8 cellular contexts compared by ENCODE assay signal in genomic region chr17:740240-741055, GRCh38. TPM values are rescaled to one million over a fixed set of nuclear protein-coding genes. Genes with fewer than 3 reads are reported as not detected.
DNase-seq lines count a peak whose midpoint lies in the region; ATAC-seq and TF ChIP-seq lines count a peak whose summit lies in the region.

No MANE protein-coding gene starts in this region.

- peaks cover 54% of the 10 kb centered on the region for H3K36me3 ChIP-seq in right atrium auricular region
- peaks cover 45% of the 10 kb centered on the region for H3K36me3 ChIP-seq in mammary epithelial cell (ENCODE audit: insufficient read depth, low read length)

- DNase-seq in left ventricle myocardium superior (no peak), right atrium auricular region (ENCODE audit: low spot score) (no peak), NCI-H1092 treated with DMSO at 0.1 percent for 48 hours (lab: John Stamatoyannopoulos, UW) (no peak), dermis blood vessel endothelial cell (no peak), mammary epithelial cell (no peak)
- peak; percentile 54 to 66 for DNase-seq in activated T-cell treated with anti-CD3 and anti-CD28 coated beads, Interleukin-2, amount 50 U/mL, for 48 hours
- DNase-seq in stimulated activated CD4-positive, alpha-beta T cell treated with anti-CD3 and anti-CD28 coated beads, Interleukin-15, amount 100 ng/mL, for 24 hours = peak; percentile 51

- CTCF ChIA-PET in mammary epithelial cell (lab: Charles Lee; ENCODE audit: low non-redundant PET) = no interaction called here

- dilution Hi-C loops in mammary epithelial cell (cut with HindIII; ENCODE audit: low sequenced_read_pairs) = no loop called here

- no peak overlapping the region for H3K4me2 ChIP-seq in mammary epithelial cell (ENCODE audit: insufficient read depth, low read depth, low read length)

- BruUV-seq in mammary epithelial cell (replicated peaks; lab: Mats Ljungman, UMichigan) = no TSS peak

- H3K4me3 ChIP-seq in right atrium auricular region (no peak overlapping the region), mammary epithelial cell (replicated peaks in 1 of 3; ENCODE audit: insufficient read depth in 1 of 3, low read depth in 2 of 3, low read length in 3 of 3) (no peak overlapping the region)

- H3K27ac ChIP-seq in right atrium auricular region (no peak overlapping the region), mammary epithelial cell (ENCODE audit: insufficient read depth, low read depth, low read length) (no peak overlapping the region)

- H3K79me2 ChIP-seq in mammary epithelial cell (ENCODE audit: insufficient read depth, low read length) = peaks cover 82% of the 10 kb centered on the region

- TF ChIP-seq CTCF in right atrium auricular region (IDR thresholded peaks at IDR 0.05) = no peak
- no peak for TF ChIP-seq CTCF in mammary epithelial cell (conservative IDR thresholded peaks at IDR 0.05 in 1 of 2, IDR thresholded peaks at IDR 0.05 in 1 of 2; ENCODE audit: extremely low read depth in 1 of 2, insufficient read depth in 1 of 2, low read depth in 1 of 2, low read length in 2 of 2)

- H4K20me1 ChIP-seq in mammary epithelial cell (ENCODE audit: insufficient read depth, low read length) = no peaks in the 10 kb centered on the region

- ATAC-seq in left ventricle myocardium superior = peak; percentile 20
- peak; percentile 66 for ATAC-seq in HG03378 (IDR thresholded peaks at IDR 0.05; ENCODE audit: unreplicated experiment)

- H3K27me3 ChIP-seq in right atrium auricular region = no peaks in the 10 kb centered on the region
- no peaks in the 10 kb centered on the region for H3K27me3 ChIP-seq in mammary epithelial cell (ENCODE audit: insufficient read depth, low read length)

- intact Hi-C loops in left ventricle myocardium superior (cut with micrococcal nuclease) (no loop called here), mammary epithelial cell (cut with micrococcal nuclease) (no loop called here)

- no peaks in the 10 kb centered on the region for H3K9me3 ChIP-seq in right atrium auricular region
- H3K9me3 ChIP-seq in mammary epithelial cell (replicated peaks; ENCODE audit: insufficient read depth, low read length) = no peaks in the 10 kb centered on the region

- in situ Hi-C loops in mammary epithelial cell (cut with MboI; ENCODE audit: low sequenced_read_pairs in 2 of 2) = no loop called here

- no peak overlapping the region for H3K9ac ChIP-seq in mammary epithelial cell (ENCODE audit: insufficient read depth, low read length)

- H2AFZ ChIP-seq in mammary epithelial cell (ENCODE audit: low read depth, low read length) = no peak overlapping the region

- WGBS in mammary epithelial cell (ENCODE audit: low coverage, missing lambda C conversion rate) = 82% methylated on average over 18 of the region's 19 CpGs

- H3K4me1 ChIP-seq in right atrium auricular region = no peaks in the 10 kb centered on the region
- peaks cover 9% of the 10 kb centered on the region for H3K4me1 ChIP-seq in mammary epithelial cell (ENCODE audit: insufficient read depth, low read length)

RNA-seq across cellular contexts. Expression of gene TLCD3A, which starts 8.1 kb away (rescaled TPM):
- total RNA-seq in left ventricle myocardium superior = 2.3 TPM
- total RNA-seq in right atrium auricular region = 1 to 10 TPM; 1.5 to 4.8 TPM
- 17.0 and 17.9 TPM in 2 replicates for total RNA-seq in dermis blood vessel endothelial cell
- 10 to 100 TPM; 24.2 to 41.1 TPM for total RNA-seq in mammary epithelial cell
- polyA plus RNA-seq in mammary epithelial cell = 62.5 TPM
- 86.8 TPM for polyA minus RNA-seq in mammary epithelial cell

RNA-seq across cellular contexts. Expression of gene GEMIN4, which starts 11.6 kb away (rescaled TPM):
- total RNA-seq in left ventricle myocardium superior (14.1 TPM), right atrium auricular region (10 to 100 TPM in 1 of 2 donors, 1 to 10 TPM in 1; 8.2 to 19.7 TPM), dermis blood vessel endothelial cell (12.9 and 18.3 TPM in 2 replicates), mammary epithelial cell (10 to 100 TPM; 17.0 to 31.4 TPM)
- polyA plus RNA-seq in mammary epithelial cell = 31.1 TPM
- polyA minus RNA-seq in mammary epithelial cell = 102 TPM

RNA-seq across cellular contexts. Expression of gene VPS53, which starts 25.8 kb away (rescaled TPM):
- total RNA-seq in left ventricle myocardium superior = 35.4 TPM
- 10 to 100 TPM; 11.3 to 17.9 TPM for total RNA-seq in right atrium auricular region
- total RNA-seq in dermis blood vessel endothelial cell = 15.0 and 19.0 TPM in 2 replicates
- 100 to 1,000 TPM in 1 of 2 donors, 10 to 100 TPM in 1; 48.3 to 112 TPM for total RNA-seq in mammary epithelial cell
- polyA plus RNA-seq in mammary epithelial cell = 30.6 TPM
- polyA minus RNA-seq in mammary epithelial cell = 221 TPM

RNA-seq across cellular contexts. Expression of gene GLOD4, which starts 41.6 kb away (rescaled TPM):
- total RNA-seq in left ventricle myocardium superior (29.9 TPM), right atrium auricular region (10 to 100 TPM; 37.3 to 49.5 TPM), dermis blood vessel endothelial cell (61.8 and 165 TPM in 2 replicates), mammary epithelial cell (10 to 100 TPM; 33.3 to 62.7 TPM)
- polyA plus RNA-seq in mammary epithelial cell = 37.9 TPM
- 25.1 TPM for polyA minus RNA-seq in mammary epithelial cell

RNA-seq across cellular contexts. Expression of gene MRM3, which starts 41.7 kb away (rescaled TPM):
- total RNA-seq in left ventricle myocardium superior (22.4 TPM), right atrium auricular region (10 to 100 TPM; 15.4 to 21.8 TPM), dermis blood vessel endothelial cell (20.1 and 24.4 TPM in 2 replicates), mammary epithelial cell (10 to 100 TPM; 14.6 to 15.3 TPM)
- 11.8 TPM for polyA plus RNA-seq in mammary epithelial cell
- 2.7 TPM for polyA minus RNA-seq in mammary epithelial cell

Comparison
In these comparisons a context has a peak if more than half of its experiments do, and no peak if none do; other contexts are left out.
1. DNase-seq: peak in activated T-cell treated with anti-CD3 and anti-CD28 coated beads, Interleukin-2, amount 50 U/mL, for 48 hours (2 of 2) and stimulated activated CD4-positive, alpha-beta T cell treated with anti-CD3 and anti-CD28 coated beads, Interleukin-15, amount 100 ng/mL, for 24 hours (single experiment); none in left ventricle myocardium superior (single experiment), right atrium auricular region (single experiment), NCI-H1092 treated with DMSO at 0.1 percent for 48 hours (single experiment), dermis blood vessel endothelial cell (single experiment) and mammary epithelial cell (single experiment).